ENCODE assay signal across 21 cellular contexts in the genomic region with DNA sequence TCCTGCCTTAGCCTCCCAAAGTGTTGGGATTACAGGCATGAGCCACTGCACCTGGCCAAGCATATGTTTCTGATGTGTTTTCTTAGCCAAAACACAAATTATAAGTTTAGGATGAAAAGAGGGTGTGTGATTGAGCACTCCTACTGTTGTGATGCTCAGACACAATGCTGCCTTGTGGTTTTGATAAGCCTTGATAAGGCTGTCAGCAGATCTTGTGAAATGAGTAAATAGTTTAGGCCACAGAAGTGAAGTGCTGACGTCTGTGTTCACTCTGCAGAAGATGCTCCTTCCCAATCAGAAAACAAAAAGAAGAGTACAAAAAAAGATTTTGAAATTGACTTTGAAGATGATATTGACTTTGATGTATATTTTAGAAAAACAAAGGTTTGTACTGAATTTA. TPM values are rescaled to one million over a fixed set of nuclear protein-coding genes. Genes with fewer than 3 reads are reported as not detected.
DNase-seq lines count a peak whose midpoint lies in the region; ATAC-seq and TF ChIP-seq lines count a peak whose summit lies in the region.
"Had no signal": no experiment of that assay in that cellular context is flagged by ENCODE, and none has a peak within 500 bp of the region (broad histone marks: within the 10 kb centered on the region; RNA-seq: fewer than 3 reads in every experiment).

No MANE protein-coding gene starts in this region.

- TF ChIP-seq CTCF in Caco-2 (IDR thresholded peaks at IDR 0.05; ENCODE audit: insufficient read depth in 1 of 2, low read depth in 1 of 2, low read length in 1 of 2, severe bottlenecking in 1 of 2, unreplicated experiment in 1 of 2): no peak

- H3K4me1 ChIP-seq in Caco-2: no peaks in the 10 kb centered on the region

- H3K27ac Mint-ChIP-seq in activated naive CD8-positive, alpha-beta T cell: peak overlapping the region; percentile 34
- no peak overlapping the region for H3K27ac Mint-ChIP-seq in activated naive CD8-positive, alpha-beta T cell treated with anti-CD3 and anti-CD28 coated beads, Interleukin-2, amount 50 U/mL, for 24 hours
- H3K27ac Mint-ChIP-seq in T-cell (peak overlapping the region; percentile 87 to 90), Caco-2 (ENCODE audit: unreplicated experiment) (no peak overlapping the region)
- peak overlapping the region; percentile 56 for H3K27ac Mint-ChIP-seq in stimulated activated effector memory CD8-positive, alpha-beta T cell treated with anti-CD3 and anti-CD28 coated beads, Interleukin-12 subunit alpha, Interleukin-12 subunit beta, amount 100 ng/mL, for 72 hours
- H3K27ac Mint-ChIP-seq: activated naive CD4-positive, alpha-beta T cell treated with anti-CD3 and anti-CD28 coated beads for 36 hours; stimulated activated memory B cell treated with anti-CD40 and anti-IgM and Interleukin-4, amounts not matched to agents 10 μg/mL and 1 μg/mL and 100 μg/mL, for 72 hours; type B pancreatic cell had no signal

- H3K36me3 ChIP-seq in Caco-2 (ENCODE audit: control insufficient read depth, insufficient read depth, low read length): peaks cover 1% of the 10 kb centered on the region; the same call in 1 of the 2 replicates

- H3K36me3 Mint-ChIP-seq in activated naive CD8-positive, alpha-beta T cell: no peaks in the 10 kb centered on the region
- peaks cover 65% of the 10 kb centered on the region for H3K36me3 Mint-ChIP-seq in activated naive CD8-positive, alpha-beta T cell treated with anti-CD3 and anti-CD28 coated beads, Interleukin-2, amount 50 U/mL, for 24 hours (ENCODE audit: low read depth)
- H3K36me3 Mint-ChIP-seq in T-cell: no peaks in the 10 kb centered on the region
- H3K36me3 Mint-ChIP-seq in stimulated activated effector memory CD8-positive, alpha-beta T cell treated with anti-CD3 and anti-CD28 coated beads, Interleukin-12 subunit alpha, Interleukin-12 subunit beta, amount 100 ng/mL, for 72 hours: peaks cover 82% of the 10 kb centered on the region
- peaks cover 64% of the 10 kb centered on the region for H3K36me3 Mint-ChIP-seq in Caco-2 (ENCODE audit: insufficient read depth, unreplicated experiment)
- H3K36me3 Mint-ChIP-seq: stimulated activated memory B cell treated with anti-CD40 and anti-IgM and Interleukin-4, amounts not matched to agents 10 μg/mL and 1 μg/mL and 100 μg/mL, for 72 hours had no signal

- no peaks in the 10 kb centered on the region for H3K9me3 Mint-ChIP-seq in activated naive CD8-positive, alpha-beta T cell (ENCODE audit: low read depth)
- no peaks in the 10 kb centered on the region for H3K9me3 Mint-ChIP-seq in activated naive CD8-positive, alpha-beta T cell treated with anti-CD3 and anti-CD28 coated beads, Interleukin-2, amount 50 U/mL, for 24 hours
- H3K9me3 Mint-ChIP-seq in T-cell: no peaks in the 10 kb centered on the region
- no peaks in the 10 kb centered on the region for H3K9me3 Mint-ChIP-seq in stimulated activated effector memory CD8-positive, alpha-beta T cell treated with anti-CD3 and anti-CD28 coated beads, Interleukin-12 subunit alpha, Interleukin-12 subunit beta, amount 100 ng/mL, for 72 hours
- no peaks in the 10 kb centered on the region for H3K9me3 Mint-ChIP-seq in Caco-2 (ENCODE audit: unreplicated experiment)
- H3K9me3 Mint-ChIP-seq: activated naive CD4-positive, alpha-beta T cell treated with anti-CD3 and anti-CD28 coated beads for 36 hours; activated T-cell treated with anti-CD3 and anti-CD28 coated beads, Interleukin-2, amount 50 U/mL, for 24 hours; stimulated activated memory B cell treated with anti-CD40 and anti-IgM and Interleukin-4, amounts not matched to agents 10 μg/mL and 1 μg/mL and 100 μg/mL, for 72 hours; type B pancreatic cell had no signal

- no peak for ATAC-seq in activated naive CD8-positive, alpha-beta T cell treated with anti-CD3 and anti-CD28 coated beads, Interleukin-2, amount 50 U/mL, for 24 hours
- peak; percentile 81 to 93 (median 86) for ATAC-seq in T-cell (replicated peaks in 1 of 4)
- ATAC-seq in stimulated activated effector memory CD8-positive, alpha-beta T cell treated with anti-CD3 and anti-CD28 coated beads, Interleukin-12 subunit alpha, Interleukin-12 subunit beta, amount 100 ng/mL, for 72 hours: peak; percentile 89
- ATAC-seq: stimulated activated memory B cell treated with anti-CD40 and anti-IgM and Interleukin-4, amounts not matched to agents 10 μg/mL and 1 μg/mL and 100 μg/mL, for 72 hours had no signal

- H3K9me3 ChIP-seq in Caco-2: no peaks in the 10 kb centered on the region
- H3K9me3 ChIP-seq: mucosa of descending colon had no signal

- POLR2A ChIA-PET in T-cell (lab: Charles Lee): no interaction called here
- POLR2A ChIA-PET in Caco-2 (lab: Charles Lee): interaction anchor here (0.5 kb wide), 1 partner anchor 45 kb away, joined by 6 read pairs; no protein-coding TSS in a partner anchor

- CTCF ChIA-PET in T-cell (lab: Charles Lee): interaction anchor here in 1 of 2 donors (1.4 kb wide), 1 partner anchor 48 kb away, joined by 3 read pairs; no protein-coding TSS in a partner anchor
- CTCF ChIA-PET in Caco-2 (lab: Charles Lee): no interaction called here

- intact Hi-C loops in Caco-2 (cut with micrococcal nuclease; ENCODE audit: unreplicated experiment): loop anchor here (1.0 kb wide), 1 partner anchor 149 kb away; no protein-coding TSS in a partner anchor

- DNase-seq in activated naive CD8-positive, alpha-beta T cell treated with anti-CD3 and anti-CD28 coated beads, Interleukin-2, amount 50 U/mL, for 24 hours: no peak
- DNase-seq in T-cell (peak in 5 of 34 experiments; percentile 8 to 29 (median 19)), Caco-2 (no peak)
- DNase-seq in central memory CD4-positive, alpha-beta T cell: peak; percentile 68
- no peak for DNase-seq in stimulated activated effector memory CD8-positive, alpha-beta T cell treated with anti-CD3 and anti-CD28 coated beads, Interleukin-12 subunit alpha, Interleukin-12 subunit beta, amount 100 ng/mL, for 72 hours (ENCODE audit: low spot score in 2 of 2)
- no peak for DNase-seq in stimulated activated CD4-positive, alpha-beta T cell treated with anti-CD3 and anti-CD28 coated beads, Interleukin-2, amount 100 ng/mL, for 24 hours
- DNase-seq: activated CD8-positive, alpha-beta memory T cell treated with anti-CD3 and anti-CD28 coated beads for 24 hours; amniotic stem cell; DMS79; GM23248; left cardiac atrium; NCI-H146; NCI-H446; NCI-H82; SHP77 treated with DMSO at 0.1 percent for 48 hours had no signal

- no peak overlapping the region for H3K4me3 Mint-ChIP-seq in activated naive CD8-positive, alpha-beta T cell
- H3K4me3 Mint-ChIP-seq in activated naive CD8-positive, alpha-beta T cell treated with anti-CD3 and anti-CD28 coated beads, Interleukin-2, amount 50 U/mL, for 24 hours: no peak overlapping the region
- H3K4me3 Mint-ChIP-seq in T-cell (no peak overlapping the region), Caco-2 (ENCODE audit: unreplicated experiment) (no peak overlapping the region)
- H3K4me3 Mint-ChIP-seq in stimulated activated effector memory CD8-positive, alpha-beta T cell treated with anti-CD3 and anti-CD28 coated beads, Interleukin-12 subunit alpha, Interleukin-12 subunit beta, amount 100 ng/mL, for 72 hours: no peak overlapping the region
- H3K4me3 Mint-ChIP-seq: activated naive CD4-positive, alpha-beta T cell treated with anti-CD3 and anti-CD28 coated beads for 36 hours; activated T-cell treated with anti-CD3 and anti-CD28 coated beads, Interleukin-2, amount 50 U/mL, for 24 hours; stimulated activated memory B cell treated with anti-CD40 and anti-IgM and Interleukin-4, amounts not matched to agents 10 μg/mL and 1 μg/mL and 100 μg/mL, for 72 hours; type B pancreatic cell had no signal

- H3K27me3 ChIP-seq in Caco-2 (replicated peaks; ENCODE audit: control insufficient read depth, insufficient read depth, low read length): no peaks in the 10 kb centered on the region

- peaks cover 9% of the 10 kb centered on the region for H3K4me1 Mint-ChIP-seq in activated naive CD8-positive, alpha-beta T cell (ENCODE audit: low read depth)
- H3K4me1 Mint-ChIP-seq in activated naive CD8-positive, alpha-beta T cell treated with anti-CD3 and anti-CD28 coated beads, Interleukin-2, amount 50 U/mL, for 24 hours: no peaks in the 10 kb centered on the region
- H3K4me1 Mint-ChIP-seq in T-cell: peaks cover 0 to 19% (median 10%) of the 10 kb centered on the region in 3 donors
- H3K4me1 Mint-ChIP-seq in stimulated activated effector memory CD8-positive, alpha-beta T cell treated with anti-CD3 and anti-CD28 coated beads, Interleukin-12 subunit alpha, Interleukin-12 subunit beta, amount 100 ng/mL, for 72 hours: peaks cover 14% of the 10 kb centered on the region
- no peaks in the 10 kb centered on the region for H3K4me1 Mint-ChIP-seq in Caco-2 (ENCODE audit: low read depth, unreplicated experiment)
- H3K4me1 Mint-ChIP-seq: stimulated activated memory B cell treated with anti-CD40 and anti-IgM and Interleukin-4, amounts not matched to agents 10 μg/mL and 1 μg/mL and 100 μg/mL, for 72 hours had no signal

- no TSS peak for BruUV-seq in Caco-2 (replicated peaks; lab: Mats Ljungman, UMichigan)

- H3K4me3 ChIP-seq in Caco-2 (ENCODE audit: low read depth, low read length): no peak overlapping the region
- H3K4me3 ChIP-seq: GM23248, mucosa of descending colon had no signal

- no peaks in the 10 kb centered on the region for H3K27me3 Mint-ChIP-seq in activated naive CD8-positive, alpha-beta T cell
- no peaks in the 10 kb centered on the region for H3K27me3 Mint-ChIP-seq in activated naive CD8-positive, alpha-beta T cell treated with anti-CD3 and anti-CD28 coated beads, Interleukin-2, amount 50 U/mL, for 24 hours
- H3K27me3 Mint-ChIP-seq in T-cell: no peaks in the 10 kb centered on the region
- H3K27me3 Mint-ChIP-seq in Caco-2 (ENCODE audit: insufficient read depth, unreplicated experiment): no peaks in the 10 kb centered on the region
- H3K27me3 Mint-ChIP-seq: activated T-cell treated with anti-CD3 and anti-CD28 coated beads, Interleukin-2, amount 50 U/mL, for 24 hours; stimulated activated memory B cell treated with anti-CD40 and anti-IgM and Interleukin-4, amounts not matched to agents 10 μg/mL and 1 μg/mL and 100 μg/mL, for 72 hours; type B pancreatic cell had no signal

RNA-seq across cellular contexts. Expression of a gene that starts 24.3 kb away (rescaled TPM):
- total RNA-seq in T-cell: 1 to 10 TPM; 1.9 to 5.5 (median 4.0) TPM
- total RNA-seq in Caco-2 (2022): 55.2 and 61.3 TPM in 2 replicates

RNA-seq across cellular contexts. Expression of a gene that starts 34.7 kb away (rescaled TPM):
- total RNA-seq in T-cell (10 to 100 TPM in 4 of 5 donors, 1 to 10 TPM in 1; 3.9 to 13.7 (median 12.7) TPM), Caco-2 (2022) (1.9 and 3.1 TPM in 2 replicates)

RNA-seq across cellular contexts. Expression of a gene that starts 54.5 kb away (rescaled TPM):
- 100 to 1,000 TPM; 200 to 254 (median 203) TPM for total RNA-seq in T-cell
- total RNA-seq in Caco-2 (2022): 240 and 259 TPM in 2 replicates

Comparison
In these comparisons a context has a peak if more than half of its experiments do, and no peak if none do; other contexts are left out.
1. H3K27ac Mint-ChIP-seq: peak in activated naive CD8-positive, alpha-beta T cell (single experiment), T-cell (2 of 2) and stimulated activated effector memory CD8-positive, alpha-beta T cell treated with anti-CD3 and anti-CD28 coated beads, Interleukin-12 subunit alpha, Interleukin-12 subunit beta, amount 100 ng/mL, for 72 hours (single experiment); none in activated naive CD8-positive, alpha-beta T cell treated with anti-CD3 and anti-CD28 coated beads, Interleukin-2, amount 50 U/mL, for 24 hours (single experiment) and Caco-2 (single experiment).